ENCODE assay signal across 12 cellular contexts in genomic region chr9:27379311-27380236, GRCh38.
DNase-seq lines count a peak whose midpoint lies in the region; ATAC-seq and TF ChIP-seq lines count a peak whose summit lies in the region.
"Had no signal": no experiment of that assay in that cellular context is flagged by ENCODE, and none has a peak within 500 bp of the region (broad histone marks: within the 10 kb centered on the region; RNA-seq: fewer than 3 reads in every experiment).

No MANE protein-coding gene starts in this region.

- peaks cover 34% of the 10 kb centered on the region for H3K4me1 Mint-ChIP-seq in activated CD8-positive, alpha-beta memory T cell treated with anti-CD3 and anti-CD28 coated beads, Interleukin-2, amount 10 ng/mL, durations not matched to agents 7 days and 5 days
- H3K4me1 Mint-ChIP-seq in activated naive CD8-positive, alpha-beta T cell treated with anti-CD3 and anti-CD28 coated beads, Interleukin-2, amount 10 ng/mL, durations not matched to agents 7 days and 5 days: peaks cover 41% of the 10 kb centered on the region
- peaks cover 17% of the 10 kb centered on the region for H3K4me1 Mint-ChIP-seq in stimulated activated naive CD8-positive, alpha-beta T cell treated with anti-CD3 and anti-CD28 coated beads, Interleukin-15, amount 100 ng/mL, for 72 hours

- peaks cover 2% of the 10 kb centered on the region for H3K36me3 Mint-ChIP-seq in activated CD8-positive, alpha-beta memory T cell treated with anti-CD3 and anti-CD28 coated beads, Interleukin-2, amount 10 ng/mL, durations not matched to agents 7 days and 5 days
- H3K36me3 Mint-ChIP-seq in activated naive CD8-positive, alpha-beta T cell treated with anti-CD3 and anti-CD28 coated beads, Interleukin-2, amount 10 ng/mL, durations not matched to agents 7 days and 5 days: peaks cover 3% of the 10 kb centered on the region

- H3K4me3 Mint-ChIP-seq in activated CD8-positive, alpha-beta memory T cell treated with anti-CD3 and anti-CD28 coated beads, Interleukin-2, amount 10 ng/mL, durations not matched to agents 7 days and 5 days: no peak overlapping the region
- peak overlapping the region; percentile 81 for H3K4me3 Mint-ChIP-seq in activated naive CD8-positive, alpha-beta T cell treated with anti-CD3 and anti-CD28 coated beads, Interleukin-2, amount 10 ng/mL, durations not matched to agents 7 days and 5 days
- H3K4me3 Mint-ChIP-seq in stimulated activated naive CD8-positive, alpha-beta T cell treated with anti-CD3 and anti-CD28 coated beads, Interleukin-15, amount 100 ng/mL, for 72 hours: peak overlapping the region in 1 of 2 donors; percentile 62

- peak overlapping the region; percentile 85 for H3K27ac Mint-ChIP-seq in activated CD8-positive, alpha-beta memory T cell treated with anti-CD3 and anti-CD28 coated beads, Interleukin-2, amount 10 ng/mL, durations not matched to agents 7 days and 5 days
- H3K27ac Mint-ChIP-seq in activated naive CD8-positive, alpha-beta T cell treated with anti-CD3 and anti-CD28 coated beads, Interleukin-2, amount 10 ng/mL, durations not matched to agents 7 days and 5 days: peak overlapping the region; percentile 96
- no peak overlapping the region for H3K27ac Mint-ChIP-seq in stimulated activated naive CD8-positive, alpha-beta T cell treated with anti-CD3 and anti-CD28 coated beads, Interleukin-15, amount 100 ng/mL, for 72 hours

- ATAC-seq in activated CD8-positive, alpha-beta memory T cell treated with anti-CD3 and anti-CD28 coated beads, Interleukin-2, amount 10 ng/mL, durations not matched to agents 7 days and 5 days: peak; percentile 98
- peak; percentile 27 for ATAC-seq in HG02938 (IDR thresholded peaks at IDR 0.05; ENCODE audit: unreplicated experiment)
- peak; percentile 99 for ATAC-seq in activated naive CD8-positive, alpha-beta T cell treated with anti-CD3 and anti-CD28 coated beads, Interleukin-2, amount 10 ng/mL, durations not matched to agents 7 days and 5 days (ENCODE audit: low read depth)
- peak; percentile 97 for ATAC-seq in stimulated activated naive CD8-positive, alpha-beta T cell treated with anti-CD3 and anti-CD28 coated beads, Interleukin-15, amount 100 ng/mL, for 72 hours
- ATAC-seq in left ventricle myocardium superior: no peak
- ATAC-seq: right cardiac atrium had no signal

- no peaks in the 10 kb centered on the region for H3K27me3 ChIP-seq in ovary

- H3K9me3 Mint-ChIP-seq in activated CD8-positive, alpha-beta memory T cell treated with anti-CD3 and anti-CD28 coated beads, Interleukin-2, amount 10 ng/mL, durations not matched to agents 7 days and 5 days (ENCODE audit: low read depth): no peaks in the 10 kb centered on the region
- no peaks in the 10 kb centered on the region for H3K9me3 Mint-ChIP-seq in activated naive CD8-positive, alpha-beta T cell treated with anti-CD3 and anti-CD28 coated beads, Interleukin-2, amount 10 ng/mL, durations not matched to agents 7 days and 5 days
- H3K9me3 Mint-ChIP-seq in stimulated activated naive CD8-positive, alpha-beta T cell treated with anti-CD3 and anti-CD28 coated beads, Interleukin-15, amount 100 ng/mL, for 72 hours: no peaks in the 10 kb centered on the region

- H3K27ac ChIP-seq in ovary: no peak overlapping the region
- H3K27ac ChIP-seq: epithelial cell of prostate had no signal

- intact Hi-C loops in left ventricle myocardium superior (cut with micrococcal nuclease) (loop anchor here (10.0 kb wide), 1 partner anchor 95 kb away; no protein-coding TSS in a partner anchor), ovary (cut with DNase I) (loop anchor here in 2 of 4 donors (10.0 kb wide), 2 partner anchors 55 to 75 kb away; no protein-coding TSS in a partner anchor)

- H3K27me3 Mint-ChIP-seq in activated CD8-positive, alpha-beta memory T cell treated with anti-CD3 and anti-CD28 coated beads, Interleukin-2, amount 10 ng/mL, durations not matched to agents 7 days and 5 days: peaks cover 29% of the 10 kb centered on the region
- H3K27me3 Mint-ChIP-seq in activated naive CD8-positive, alpha-beta T cell treated with anti-CD3 and anti-CD28 coated beads, Interleukin-2, amount 10 ng/mL, durations not matched to agents 7 days and 5 days: no peaks in the 10 kb centered on the region
- peaks cover 8% of the 10 kb centered on the region for H3K27me3 Mint-ChIP-seq in stimulated activated naive CD8-positive, alpha-beta T cell treated with anti-CD3 and anti-CD28 coated beads, Interleukin-15, amount 100 ng/mL, for 72 hours

- H3K4me1 ChIP-seq in ovary (ENCODE audit: insufficient read depth): peaks cover 3% of the 10 kb centered on the region

- POLR2A ChIA-PET in activated naive CD8-positive, alpha-beta T cell treated with anti-CD3 and anti-CD28 coated beads, Interleukin-2, amount 10 ng/mL, durations not matched to agents 7 days and 5 days (lab: Charles Lee): interaction anchor here (0.7 to 4.2 kb wide), 5 partner anchors 8 to 194 kb away, joined by 3 to 21 read pairs (median 4); partner anchors contain the start of gene C9orf72

- no peak for TF ChIP-seq CTCF in ovary (IDR thresholded peaks at IDR 0.05)

- no peak for TF ChIP-seq POLR2A in ovary (IDR thresholded peaks at IDR 0.05)

- no peaks in the 10 kb centered on the region for H3K36me3 ChIP-seq in ovary

- CTCF ChIA-PET in activated CD8-positive, alpha-beta memory T cell treated with anti-CD3 and anti-CD28 coated beads, Interleukin-2, amount 10 ng/mL, durations not matched to agents 7 days and 5 days (lab: Charles Lee): interaction anchor here (0.6 to 1.6 kb wide), 4 partner anchors 12 to 166 kb away, joined by 3 to 4 read pairs (median 3); partner anchors contain the start of gene MOB3B

- no peak overlapping the region for H3K4me3 ChIP-seq in ovary

- no peaks in the 10 kb centered on the region for H3K9me3 ChIP-seq in ovary

- WGBS in ovary, 3 donors: 83 to 86% (median 84%) methylated on average over 8 of the region's 8 CpGs

- no peak for TF ChIP-seq EP300 in ovary (IDR thresholded peaks at IDR 0.05)

- peak; percentile 88 for DNase-seq in activated CD8-positive, alpha-beta memory T cell treated with anti-CD3 and anti-CD28 coated beads, Interleukin-2, amount 10 ng/mL, durations not matched to agents 7 days and 5 days
- no peak for DNase-seq in activated CD8-positive, alpha-beta memory T cell treated with anti-CD3 and anti-CD28 coated beads, Interleukin-2, amount 50 U/mL, for 48 hours
- DNase-seq in activated naive CD8-positive, alpha-beta T cell treated with anti-CD3 and anti-CD28 coated beads, Interleukin-2, amount 10 ng/mL, durations not matched to agents 7 days and 5 days: peak; percentile 50
- DNase-seq in stimulated activated naive CD8-positive, alpha-beta T cell treated with anti-CD3 and anti-CD28 coated beads, Interleukin-15, amount 100 ng/mL, for 72 hours: peak; percentile 22 to 44
- no peak for DNase-seq in stimulated activated naive CD4-positive, alpha-beta T cell (lab: John Stamatoyannopoulos, UW)
- DNase-seq in left ventricle myocardium superior: no peak
- no peak for DNase-seq in ovary
- DNase-seq: anterior cingulate cortex; right cardiac atrium; stimulated activated CD8-positive, alpha-beta memory T cell treated with anti-CD3 and anti-CD28 coated beads, Interleukin-4, amount 100 ng/mL, for 48 hours had no signal

Comparison
In these comparisons a context has a peak if more than half of its experiments do, and no peak if none do; other contexts are left out.
1. DNase-seq: peak in activated CD8-positive, alpha-beta memory T cell treated with anti-CD3 and anti-CD28 coated beads, Interleukin-2, amount 10 ng/mL, durations not matched to agents 7 days and 5 days (single experiment), activated naive CD8-positive, alpha-beta T cell treated with anti-CD3 and anti-CD28 coated beads, Interleukin-2, amount 10 ng/mL, durations not matched to agents 7 days and 5 days (single experiment) and stimulated activated naive CD8-positive, alpha-beta T cell treated with anti-CD3 and anti-CD28 coated beads, Interleukin-15, amount 100 ng/mL, for 72 hours (2 of 2); none in activated CD8-positive, alpha-beta memory T cell treated with anti-CD3 and anti-CD28 coated beads, Interleukin-2, amount 50 U/mL, for 48 hours (single experiment), stimulated activated naive CD4-positive, alpha-beta T cell (0 of 6), left ventricle myocardium superior (single experiment) and ovary (0 of 5).
2. H3K27ac Mint-ChIP-seq: peak in activated CD8-positive, alpha-beta memory T cell treated with anti-CD3 and anti-CD28 coated beads, Interleukin-2, amount 10 ng/mL, durations not matched to agents 7 days and 5 days (single experiment) and activated naive CD8-positive, alpha-beta T cell treated with anti-CD3 and anti-CD28 coated beads, Interleukin-2, amount 10 ng/mL, durations not matched to agents 7 days and 5 days (single experiment); none in stimulated activated naive CD8-positive, alpha-beta T cell treated with anti-CD3 and anti-CD28 coated beads, Interleukin-15, amount 100 ng/mL, for 72 hours (0 of 2).